ENCODE assay signal across 11 cellular contexts in the genomic region with DNA sequence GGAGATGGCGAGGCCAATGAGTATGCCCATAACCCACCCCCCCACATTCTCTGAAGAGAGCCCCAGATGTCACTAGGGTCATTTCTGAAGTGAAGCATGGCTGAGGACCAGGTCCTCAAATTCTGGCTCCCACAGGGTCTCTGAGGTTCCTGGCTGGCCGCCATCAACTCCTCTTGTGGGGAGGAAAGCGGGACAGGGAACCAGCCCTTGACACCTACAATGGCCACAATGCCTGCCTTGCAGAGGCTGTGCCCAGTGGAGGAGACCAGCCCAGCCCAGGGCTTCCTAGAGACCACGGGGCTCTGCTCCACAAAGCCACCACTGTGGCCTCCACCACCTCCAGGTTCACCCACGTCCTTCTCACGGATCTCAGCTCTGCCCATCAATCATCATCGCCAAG.
"Had no signal": no experiment of that assay in that cellular context is flagged by ENCODE, and none has a peak within 500 bp of the region (broad histone marks: within the 10 kb centered on the region; RNA-seq: fewer than 3 reads in every experiment).

No MANE protein-coding gene starts in this region.

- H3K4me1 Mint-ChIP-seq: activated naive CD4-positive, alpha-beta T cell treated with anti-CD3 and anti-CD28 coated beads, Interleukin-2, amount 50 U/mL, for 24 hours had no signal

- H3K4me3 Mint-ChIP-seq: activated naive CD4-positive, alpha-beta T cell treated with anti-CD3 and anti-CD28 coated beads, Interleukin-2, amount 50 U/mL, for 24 hours; neural progenitor cell had no signal

- H3K27ac Mint-ChIP-seq: activated naive CD4-positive, alpha-beta T cell treated with anti-CD3 and anti-CD28 coated beads, Interleukin-2, amount 50 U/mL, for 24 hours; neural progenitor cell had no signal

- H3K9me3 ChIP-seq: breast epithelium, ovary had no signal

- H3K36me3 Mint-ChIP-seq: activated naive CD4-positive, alpha-beta T cell treated with anti-CD3 and anti-CD28 coated beads, Interleukin-2, amount 50 U/mL, for 24 hours; neural progenitor cell had no signal

- DNase-seq: activated CD4-positive, alpha-beta T cell treated with anti-CD3 and anti-CD28 coated beads, Interleukin-2, amount 50 U/mL, for 4 hours; activated CD4-positive, CD25-positive, alpha-beta regulatory T cell treated with anti-CD3 and anti-CD28 coated beads, Interleukin-2, amount 50 U/mL, for 72 hours; activated effector memory CD4-positive, alpha-beta T cell treated with Interleukin-2 at 50 U/mL for 16 hours; activated T-cell treated with anti-CD3 and anti-CD28 coated beads, Interleukin-2, amount 50 U/mL, for 1 hour; effector CD4-positive, alpha-beta T cell; ovary; small intestine; trophoblast cell had no signal

- H3K9me3 Mint-ChIP-seq: activated naive CD4-positive, alpha-beta T cell treated with anti-CD3 and anti-CD28 coated beads, Interleukin-2, amount 50 U/mL, for 24 hours; neural progenitor cell had no signal

- H3K4me1 ChIP-seq: breast epithelium had no signal

- H3K4me3 ChIP-seq: breast epithelium, neural progenitor cell, ovary had no signal

- H3K27me3 ChIP-seq: neural progenitor cell, ovary had no signal

- H3K36me3 ChIP-seq: breast epithelium, neural progenitor cell, ovary had no signal

- H3K27ac ChIP-seq: breast epithelium, neural progenitor cell, ovary had no signal
